ENCODE assay signal across 1 cellular context in genomic region chr1:26788836-26789611, GRCh38.
TF ChIP-seq lines count a peak whose summit lies in the region.

No MANE protein-coding gene starts in this region.

TF ChIP-seq in K562, 482 proteins besides CTCF, POLR2A, EP300 and RAD21 (continued from another document):
- peak; percentile 36 to 41; a peak in 1 of 4 replicates for TF ChIP-seq SIN3A (IDR thresholded peaks at IDR 0.05; ENCODE audit: borderline replicate concordance in 2 of 2, control insufficient read depth in 1 of 2, low read depth in 2 of 2, low read length in 2 of 2)
- TF ChIP-seq SAFB (IDR thresholded peaks at IDR 0.05; ENCODE audit: borderline replicate concordance, low read depth, low read length) = no peak
- TF ChIP-seq ZNF766 (CRISPR knock-in tag; conservative IDR thresholded peaks at IDR 0.05) = 0 out of 2 replicates have a peak, but pooled peaks have one; percentile 13
- peak; percentile 97 for TF ChIP-seq SMC3 (conservative IDR thresholded peaks at IDR 0.05; ENCODE audit: insufficient read depth, low read depth, low read length)
- TF ChIP-seq NBN (IDR thresholded peaks at IDR 0.05; ENCODE audit: low read depth) = peak; percentile 68; the same call in 1 of the 2 replicates
- peak; percentile 66 for TF ChIP-seq EP400 (IDR thresholded peaks at IDR 0.05)
- peak; percentile 19 to 33; a peak in 1 of 4 replicates for TF ChIP-seq FOXK2 (conservative IDR thresholded peaks at IDR 0.05 in 1 of 2, IDR thresholded peaks at IDR 0.05 in 1 of 2; ENCODE audit: low read depth in 2 of 2)
- 0 out of 2 replicates have a peak, but pooled peaks have one; percentile 4 for TF ChIP-seq IRF9 (tag; IDR thresholded peaks at IDR 0.05)
- TF ChIP-seq MXI1 (IDR thresholded peaks at IDR 0.05; ENCODE audit: low read depth, low read length) = peak; percentile 15; the same call in 1 of the 2 replicates
- TF ChIP-seq NFRKB (IDR thresholded peaks at IDR 0.05; ENCODE audit: low read depth) = peak; percentile 30; the same call in 1 of the 2 replicates
- peak in 1 of 2 experiments; percentile 78; a peak in 2 of 4 replicates for TF ChIP-seq MLLT1 (IDR thresholded peaks at IDR 0.05)
- TF ChIP-seq JUND (IDR thresholded peaks at IDR 0.05; ENCODE audit: borderline replicate concordance, low read depth, low read length) = peak; percentile 49; the same call in 1 of the 2 replicates
- TF ChIP-seq JUND (tag; IDR thresholded peaks at IDR 0.05; ENCODE audit: borderline replicate concordance, low read depth, low read length) = peak; percentile 55; the same call in 2 of the 3 replicates
- peak; percentile 65; the same call in 1 of the 2 replicates for TF ChIP-seq NKRF (IDR thresholded peaks at IDR 0.05; ENCODE audit: borderline replicate concordance)
- peak; percentile 98 for TF ChIP-seq VEZF1 (CRISPR knock-in tag; IDR thresholded peaks at IDR 0.05)
- peak; percentile 30; the same call in 1 of the 2 replicates for TF ChIP-seq HES1 (IDR thresholded peaks at IDR 0.05; ENCODE audit: low read depth)
- TF ChIP-seq MNT (conservative IDR thresholded peaks at IDR 0.05) = peak; percentile 33 to 56; a peak in 1 of 4 replicates
- TF ChIP-seq CUX1 (CRISPR knock-in tag; IDR thresholded peaks at IDR 0.05) = no peak
- peak; percentile 24 for TF ChIP-seq KDM5B (IDR thresholded peaks at IDR 0.05; ENCODE audit: insufficient replicate concordance, low read depth, low read length)
- TF ChIP-seq BACH1 (tag; IDR thresholded peaks at IDR 0.05) = peak; percentile 70; the same call in 1 of the 2 replicates
- TF ChIP-seq ZNF764 (CRISPR knock-in tag; IDR thresholded peaks at IDR 0.05; ENCODE audit: low read depth) = no peak
- TF ChIP-seq BRD9 (IDR thresholded peaks at IDR 0.05; ENCODE audit: low read depth, partially characterized antibody) = peak; percentile 92
- no peak for TF ChIP-seq BRCA1 (IDR thresholded peaks at IDR 0.05)
- TF ChIP-seq BRCA1 (CRISPR knock-in tag; IDR thresholded peaks at IDR 0.05) = no peak
- TF ChIP-seq RAD51 (IDR thresholded peaks at IDR 0.05; ENCODE audit: borderline replicate concordance, low read depth) = 0 out of 2 replicates have a peak, but pooled peaks have one; percentile 8
- peak; percentile 93 for TF ChIP-seq STAG1 (CRISPR knock-in tag; IDR thresholded peaks at IDR 0.05; ENCODE audit: borderline replicate concordance)
- peak; percentile 72 for TF ChIP-seq MYC (IDR thresholded peaks at IDR 0.05; ENCODE audit: low read depth, low read length)
- no peak for TF ChIP-seq MYC (CRISPR knock-in tag; IDR thresholded peaks at IDR 0.05; ENCODE audit: borderline replicate concordance, low read depth)
- TF ChIP-seq KLF1 (tag; IDR thresholded peaks at IDR 0.05) = no peak
- peak in 1 of 2 experiments; percentile 59; a peak in 1 of 4 replicates for TF ChIP-seq HDAC1 (IDR thresholded peaks at IDR 0.05)
- 0 out of 2 replicates have a peak, but pooled peaks have one; percentile 38 for TF ChIP-seq ARID1B (IDR thresholded peaks at IDR 0.05)
- no peak for TF ChIP-seq CAMTA2 (CRISPR knock-in tag; conservative IDR thresholded peaks at IDR 0.05)
- TF ChIP-seq ZNF224 (CRISPR knock-in tag; IDR thresholded peaks at IDR 0.05) = 0 out of 2 replicates have a peak, but pooled peaks have one; percentile 58
- no peak for TF ChIP-seq TSC22D4 (tag; IDR thresholded peaks at IDR 0.05)
- TF ChIP-seq ZNF197 (CRISPR knock-in tag; IDR thresholded peaks at IDR 0.05; ENCODE audit: low read depth) = peak; percentile 30; the same call in 1 of the 2 replicates
- 0 out of 2 replicates have a peak, but pooled peaks have one; percentile 10 for TF ChIP-seq ILF3 (IDR thresholded peaks at IDR 0.05; ENCODE audit: borderline replicate concordance)
